In the genomic region with DNA sequence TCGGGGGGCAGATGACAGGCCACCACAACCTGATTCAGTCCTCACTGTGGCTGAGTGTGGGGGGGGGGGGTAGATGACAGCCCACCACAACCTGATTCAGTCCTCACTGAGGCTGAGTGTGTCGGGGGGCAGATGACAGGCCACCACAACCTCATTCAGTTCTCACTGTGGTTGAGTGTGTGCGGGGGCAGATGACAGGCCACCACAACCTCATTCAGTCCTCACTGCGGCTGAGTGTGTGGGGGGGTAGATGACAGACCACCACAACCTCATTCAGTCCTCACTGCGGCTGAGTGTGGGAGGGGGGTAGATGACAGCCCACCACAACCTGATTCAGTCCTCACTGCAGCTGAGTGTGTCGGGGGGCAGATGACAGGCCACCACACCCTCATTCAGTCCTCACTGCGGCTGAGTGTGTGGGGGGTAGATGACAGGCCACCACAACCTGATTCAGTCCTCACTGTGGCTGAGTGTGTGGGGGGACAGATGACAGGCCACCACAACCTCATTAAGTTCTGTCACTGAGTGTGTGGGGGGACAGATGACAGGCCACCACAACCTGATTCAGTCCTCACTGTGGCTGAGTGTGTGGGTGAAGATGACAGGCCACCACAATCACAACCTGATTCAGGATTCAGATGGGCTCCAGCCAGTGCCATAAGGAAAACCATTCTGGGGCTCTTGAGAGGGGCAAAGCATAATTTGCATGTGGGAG, we compare ENCODE assay signal across 18 cellular contexts.
"Had no signal": no experiment of that assay in that cellular context is flagged by ENCODE, and none has a peak within 500 bp of the region (broad histone marks: within the 10 kb centered on the region; RNA-seq: fewer than 3 reads in every experiment).

No MANE protein-coding gene starts in this region.

- DNase-seq: KBM-7, MG63, NCI-H1092 treated with DMSO at 0.1 percent for 48 hours, NCI-H1436, NCI-H187, NCI-H2029, NCI-H2081 treated with DMSO at 0.1 percent for 48 hours, NCI-H2171, NCI-H226, NCI-H446, NCI-H510A, NCI-H524 treated with DMSO at 0.1 percent for 48 hours, NCI-H69, NCI-H774, RPMI8226, SHP77, SK-N-SH, SW 1271 had no signal

- H3K4me3 ChIP-seq: MG63 had no signal
